ENCODE assay signal across 18 cellular contexts in genomic region chr5:11596657-11597071, GRCh38.
DNase-seq lines count a peak whose midpoint lies in the region; ATAC-seq and TF ChIP-seq lines count a peak whose summit lies in the region.
"Had no signal": no experiment of that assay in that cellular context is flagged by ENCODE, and none has a peak within 500 bp of the region (broad histone marks: within the 10 kb centered on the region; RNA-seq: fewer than 3 reads in every experiment).

No MANE protein-coding gene starts in this region.

- H3F3A ChIP-seq in MM.1S (ENCODE audit: insufficient read depth, low read length): no peaks in the 10 kb centered on the region
- H3F3A ChIP-seq in PC-3 (ENCODE audit: low read length, unreplicated experiment): no peaks in the 10 kb centered on the region

- peak overlapping the region in 2 of 5 experiments; percentile 10 to 76 for H3K4me3 Mint-ChIP-seq in brain
- H3K4me3 Mint-ChIP-seq: CD8-positive, alpha-beta T cell had no signal

- peaks cover 8% of the 10 kb centered on the region for H3K36me3 Mint-ChIP-seq in brain
- H3K36me3 Mint-ChIP-seq: CD8-positive, alpha-beta T cell had no signal

- H3K4me1 ChIP-seq in liver (ENCODE audit: control insufficient read depth in 4 of 4, insufficient read depth in 4 of 4, low read length in 3 of 4): no peaks in the 10 kb centered on the region
- 0 out of 2 replicates have a peak, but pooled peaks cover 3% of the 10 kb centered on the region for H3K4me1 ChIP-seq in MM.1S (ENCODE audit: low read length)
- H3K4me1 ChIP-seq in PC-3 (ENCODE audit: insufficient read depth, low read length): 0 out of 2 replicates have a peak, but pooled peaks cover 4% of the 10 kb centered on the region
- H3K4me1 ChIP-seq: BE2C, HAP-1 had no signal

- H3K9me2 ChIP-seq in MM.1S (replicated peaks; ENCODE audit: insufficient read depth, low read length) (no peaks in the 10 kb centered on the region), PC-3 (replicated peaks; ENCODE audit: low read length) (no peaks in the 10 kb centered on the region)
- H3K9me2 ChIP-seq: SK-N-SH had no signal

- POLR2A ChIA-PET in PC-3 (lab: Charles Lee; ENCODE audit: unreplicated experiment): no interaction called here

- intact Hi-C loops in PC-3 (cut with micrococcal nuclease): no loop called here

- H3K36me3 ChIP-seq in liver (ENCODE audit: control insufficient read depth in 4 of 4, insufficient read depth in 3 of 4, low read depth in 1 of 4, low read length in 3 of 4): no peaks in the 10 kb centered on the region
- no peaks in the 10 kb centered on the region for H3K36me3 ChIP-seq in MM.1S (replicated peaks; ENCODE audit: insufficient read depth, low read length)
- H3K36me3 ChIP-seq in PC-3 (ENCODE audit: low read depth, low read length): no peaks in the 10 kb centered on the region
- H3K36me3 ChIP-seq: BE2C, HAP-1 had no signal

- CTCF ChIA-PET in PC-3 (lab: Charles Lee): no interaction called here

- H3K27ac Mint-ChIP-seq in brain: peak overlapping the region; percentile 69 to 97 (median 90)
- H3K27ac Mint-ChIP-seq: CD8-positive, alpha-beta T cell had no signal

- no peak for TF ChIP-seq RAD21 in liver (IDR thresholded peaks at IDR 0.05)

- WGBS in liver: 61% methylated on average over 5 of the region's 5 CpGs

- peaks cover 0 to 4% (median 0%) of the 10 kb centered on the region in 5 experiments for H3K9me3 Mint-ChIP-seq in brain
- H3K9me3 Mint-ChIP-seq: CD8-positive, alpha-beta T cell had no signal

- H3K9me3 ChIP-seq in liver (ENCODE audit: control insufficient read depth in 4 of 4, low read length in 3 of 4): no peaks in the 10 kb centered on the region
- no peaks in the 10 kb centered on the region for H3K9me3 ChIP-seq in MM.1S (replicated peaks; ENCODE audit: insufficient read depth, low read length)
- no peaks in the 10 kb centered on the region for H3K9me3 ChIP-seq in PC-3 (ENCODE audit: low read length)
- H3K9me3 ChIP-seq: BE2C, HAP-1, SK-N-SH had no signal

- H3K27me3 ChIP-seq in liver (ENCODE audit: control insufficient read depth in 4 of 4, insufficient read depth in 4 of 4, low read length in 3 of 4) (peaks cover 0 to 3% (median 0%) of the 10 kb centered on the region in 4 donors), MM.1S (replicated peaks; ENCODE audit: insufficient read depth, low read length) (no peaks in the 10 kb centered on the region), PC-3 (ENCODE audit: low read length) (no peaks in the 10 kb centered on the region)
- H3K27me3 ChIP-seq: BE2C had no signal

- no peak for ATAC-seq in PC-3
- ATAC-seq: CD8-positive, alpha-beta T cell; K562 had no signal

- no TSS peak for BruUV-seq in PC-3 (replicated peaks; lab: Mats Ljungman, UMichigan)

- H3K4me3 ChIP-seq in liver (ENCODE audit: low read depth in 1 of 3, low read length in 3 of 3) (no peak overlapping the region), MM.1S (ENCODE audit: low read length) (no peak overlapping the region), PC-3 (ENCODE audit: low read length) (no peak overlapping the region)
- H3K4me3 ChIP-seq: HAP-1, K562, PC-9 had no signal

- TF ChIP-seq CTCF in brain (conservative IDR thresholded peaks at IDR 0.05) (no peak), liver (IDR thresholded peaks at IDR 0.05; ENCODE audit: low read depth, low read length, missing input control) (no peak), GM10266 (IDR thresholded peaks at IDR 0.05; ENCODE audit: control insufficient read depth, insufficient read depth, low read depth, missing control alignments) (no peak), MM.1S (IDR thresholded peaks at IDR 0.05; ENCODE audit: low read length) (no peak), PC-3 (conservative IDR thresholded peaks at IDR 0.05; ENCODE audit: low read depth, low read length) (no peak)

- no peak overlapping the region for H3K9ac ChIP-seq in liver (ENCODE audit: low read depth in 1 of 2, low read length in 2 of 2)
- H3K9ac ChIP-seq in MM.1S (ENCODE audit: low read length): no peak overlapping the region
- no peak overlapping the region for H3K9ac ChIP-seq in PC-3 (ENCODE audit: low read length)
- H3K9ac ChIP-seq: SK-N-SH had no signal

- H4K20me1 ChIP-seq in MM.1S (ENCODE audit: insufficient read depth, low read length) (no peaks in the 10 kb centered on the region), PC-3 (ENCODE audit: low read length) (no peaks in the 10 kb centered on the region)

- H2AFZ ChIP-seq in MM.1S (ENCODE audit: low read length) (no peak overlapping the region), PC-3 (ENCODE audit: low read length) (no peak overlapping the region)
- H2AFZ ChIP-seq: PC-9 had no signal

- H3K79me2 ChIP-seq in MM.1S (ENCODE audit: low read length): no peaks in the 10 kb centered on the region
- H3K79me2 ChIP-seq in PC-3 (ENCODE audit: low read length): no peaks in the 10 kb centered on the region

- H3K4me2 ChIP-seq in MM.1S (ENCODE audit: low read depth, low read length) (no peak overlapping the region), PC-3 (ENCODE audit: low read length) (no peak overlapping the region)
- H3K4me2 ChIP-seq: PC-9, SK-N-SH had no signal

- DNase-seq in NCI-H526 (lab: John Stamatoyannopoulos, UW) (peak; percentile 25 to 46), substantia nigra (lab: John Stamatoyannopoulos, UW) (peak in 2 of 49 donors; percentile 23 to 24), GM10266 (ENCODE audit: extremely low spot score) (no peak), HUDEP-2 (lab: John Stamatoyannopoulos, UW; ENCODE audit: unreplicated experiment in 76 of 76) (no peak), MM.1S (no peak), PC-3 (no peak)
- DNase-seq: BE2C; CD8-positive, alpha-beta T cell; NCI-H1092; NCI-H2107; NCI-H226; NCI-H748 treated with DMSO at 0.1 percent for 48 hours; PC-9; SK-N-SH had no signal

- H3K27ac ChIP-seq in liver (ENCODE audit: low read depth in 1 of 2, low read length in 2 of 2): no peak overlapping the region
- H3K27ac ChIP-seq in substantia nigra (ENCODE audit: low read depth, low read length, poor library complexity, severe bottlenecking): peak overlapping the region; percentile 84
- H3K27ac ChIP-seq in MM.1S (ENCODE audit: low read length): no peak overlapping the region
- no peak overlapping the region for H3K27ac ChIP-seq in PC-3 (ENCODE audit: low read length)
- H3K27ac ChIP-seq: PC-9 had no signal

- peaks cover 55% of the 10 kb centered on the region for H3K4me1 Mint-ChIP-seq in brain

- H3K27me3 Mint-ChIP-seq in brain: no peaks in the 10 kb centered on the region

TF ChIP-seq in liver, 16 proteins besides CTCF, POLR2A, EP300 and RAD21:
- peak; percentile 42 for TF ChIP-seq NR2F2 (IDR thresholded peaks at IDR 0.05)
- no peak for TF ChIP-seq ZBTB33 (IDR thresholded peaks at IDR 0.05)

Comparison
In these comparisons a context has a peak if more than half of its experiments do, and no peak if none do; other contexts are left out.
1. DNase-seq: peak in NCI-H526 (2 of 2); none in GM10266 (single experiment), HUDEP-2 (0 of 76), MM.1S (single experiment) and PC-3 (single experiment).